ENCODE assay signal across 28 cellular contexts in genomic region chr2:79697200-79697599, GRCh38.
"Had no signal": no experiment of that assay in that cellular context is flagged by ENCODE, and none has a peak within 500 bp of the region (broad histone marks: within the 10 kb centered on the region; RNA-seq: fewer than 3 reads in every experiment).

No MANE protein-coding gene starts in this region.

- H3K4me3 ChIP-seq: adrenal gland, ascending aorta, body of pancreas, breast epithelium, cardiac muscle cell had no signal

- H3K36me3 ChIP-seq: adrenal gland, ascending aorta, brain microvascular endothelial cell, breast epithelium, cardiac muscle cell had no signal

- H3K9me3 ChIP-seq: adrenal gland, ascending aorta, body of pancreas, breast epithelium had no signal

- H3K27ac ChIP-seq: adrenal gland, ascending aorta, body of pancreas, brain microvascular endothelial cell, breast epithelium, cardiac muscle cell had no signal

- H3K27me3 ChIP-seq: adrenal gland, ascending aorta, body of pancreas, brain microvascular endothelial cell, breast epithelium, cardiac muscle cell had no signal

- DNase-seq: activated effector memory CD4-positive, alpha-beta T cell treated with anti-CD3 and anti-CD28 coated beads, Interleukin-2, amount 50 U/mL, for 16 hours; activated effector memory CD4-positive, alpha-beta T cell treated with Interleukin-2 at 50 U/mL for 16 hours; activated gamma-delta T cell; activated gamma-delta T cell treated with Interleukin-2 at 50 U/mL for 16 hours; activated naive CD4-positive, alpha-beta T cell; activated naive CD4-positive, alpha-beta T cell treated with anti-CD3 and anti-CD28 coated beads for 36 hours; activated naive CD4-positive, alpha-beta T cell treated with anti-CD3 and anti-CD28 coated beads, Interleukin-2, amount 10 ng/mL, durations not matched to agents 7 days and 5 days; activated naive CD4-positive, alpha-beta T cell treated with anti-CD3 and anti-CD28 coated beads, Interleukin-2, amount 50 U/mL, for 16 hours; activated naive CD4-positive, alpha-beta T cell treated with Interleukin-2 at 50 U/mL for 16 hours; activated naive CD8-positive, alpha-beta T cell treated with anti-CD3 and anti-CD28 coated beads for 36 hours; activated naive CD8-positive, alpha-beta T cell treated with anti-CD3 and anti-CD28 coated beads, Interleukin-2, amount 10 ng/mL, durations not matched to agents 7 days and 5 days; activated naive CD8-positive, alpha-beta T cell treated with anti-CD3 and anti-CD28 coated beads, Interleukin-2, amount 50 U/mL, for 24 hours; activated T-cell treated with anti-CD3 and anti-CD28 coated beads, Interleukin-2, amount 50 U/mL, for 1 hour; activated T-cell treated with anti-CD3 and anti-CD28 coated beads, Interleukin-2, amount 50 U/mL, for 24 hours; activated T-cell treated with anti-CD3 and anti-CD28 coated beads, Interleukin-2, amount 50 U/mL, for 4 hours; activated T-cell treated with anti-CD3 and anti-CD28 coated beads, Interleukin-2, amount 50 U/mL, for 48 hours; activated T-cell treated with anti-CD3 and anti-CD28 coated beads, Interleukin-2, amount 50 U/mL, for 72 hours; adrenal gland; amniotic stem cell; anterior cingulate cortex; aorta; body of pancreas; brain microvascular endothelial cell; central memory CD4-positive, alpha-beta T cell; cerebellar nuclear complex had no signal
